ENCODE assay signal across 26 cellular contexts in genomic region chr1:87100271-87100670, GRCh38.
"Had no signal": no experiment of that assay in that cellular context is flagged by ENCODE, and none has a peak within 500 bp of the region (broad histone marks: within the 10 kb centered on the region; RNA-seq: fewer than 3 reads in every experiment).

No MANE protein-coding gene starts in this region.

- H3K27ac ChIP-seq: adrenal gland, body of pancreas, breast epithelium, PC-9, WERI-Rb-1 had no signal

- H3K4me1 ChIP-seq: body of pancreas, breast epithelium had no signal

- H3K4me3 ChIP-seq: adrenal gland, body of pancreas, breast epithelium, K562, PC-9 had no signal

- H2AFZ ChIP-seq: PC-9 had no signal

- H3K4me3 Mint-ChIP-seq: activated CD4-positive, alpha-beta T cell treated with anti-CD3 and anti-CD28 coated beads, Interleukin-2, amount 10 ng/mL, durations not matched to agents 24 days and 14 days; activated CD8-positive, alpha-beta T cell treated with anti-CD3 and anti-CD28 coated beads for 36 hours; activated naive CD4-positive, alpha-beta T cell treated with anti-CD3 and anti-CD28 coated beads, Interleukin-2, amount 50 U/mL, for 24 hours; activated T-cell treated with anti-CD3 and anti-CD28 coated beads, Interleukin-2, amount 50 U/mL, for 24 hours had no signal

- H3K4me2 ChIP-seq: PC-9 had no signal

- H3K27ac Mint-ChIP-seq: activated CD4-positive, alpha-beta T cell treated with anti-CD3 and anti-CD28 coated beads, Interleukin-2, amount 10 ng/mL, durations not matched to agents 24 days and 14 days; activated CD8-positive, alpha-beta T cell treated with anti-CD3 and anti-CD28 coated beads for 36 hours; activated naive CD4-positive, alpha-beta T cell treated with anti-CD3 and anti-CD28 coated beads, Interleukin-2, amount 50 U/mL, for 24 hours; activated T-cell treated with anti-CD3 and anti-CD28 coated beads, Interleukin-2, amount 50 U/mL, for 24 hours; activated T-helper 2 cell treated with anti-CD3 and anti-CD28 coated beads, Interferon-gamma antibody, Interleukin-2, Interleukin-4, amounts not matched to agents 10 μg/mL and 5 μg/mL and 100 μg/mL, durations not matched to agents 14 hours and 24 hours and 36 hours had no signal

- H3K27me3 ChIP-seq: adrenal gland, body of pancreas, breast epithelium had no signal

- H3K9me3 Mint-ChIP-seq: activated CD4-positive, alpha-beta T cell treated with anti-CD3 and anti-CD28 coated beads, Interleukin-2, amount 10 ng/mL, durations not matched to agents 24 days and 14 days; activated naive CD4-positive, alpha-beta T cell treated with anti-CD3 and anti-CD28 coated beads, Interleukin-2, amount 50 U/mL, for 24 hours had no signal

- H3K27me3 Mint-ChIP-seq: activated CD4-positive, alpha-beta T cell treated with anti-CD3 and anti-CD28 coated beads, Interleukin-2, amount 10 ng/mL, durations not matched to agents 24 days and 14 days; activated CD8-positive, alpha-beta T cell treated with anti-CD3 and anti-CD28 coated beads for 36 hours; activated naive CD4-positive, alpha-beta T cell treated with anti-CD3 and anti-CD28 coated beads, Interleukin-2, amount 50 U/mL, for 24 hours; activated T-cell treated with anti-CD3 and anti-CD28 coated beads, Interleukin-2, amount 50 U/mL, for 24 hours had no signal

- H3K36me3 ChIP-seq: adrenal gland, breast epithelium had no signal

- DNase-seq: activated CD4-positive, alpha-beta T cell treated with anti-CD3 and anti-CD28 coated beads, Interleukin-2, amount 10 ng/mL, durations not matched to agents 24 days and 14 days; activated CD4-positive, alpha-beta T cell treated with anti-CD3 and anti-CD28 coated beads, Interleukin-2, amount 50 U/mL, for 4 hours; activated CD8-positive, alpha-beta T cell treated with anti-CD3 and anti-CD28 coated beads for 36 hours; activated gamma-delta T cell; activated naive CD4-positive, alpha-beta T cell treated with Interleukin-2 at 50 U/mL for 16 hours; activated T-cell treated with anti-CD3 and anti-CD28 coated beads, Interleukin-2, amount 50 U/mL, for 24 hours; adrenal gland; body of pancreas; NCI-H1105; NCI-H1417 treated with DMSO at 0.1 percent for 48 hours; NCI-H1694; NCI-H1930; NCI-H2081 treated with DMSO at 0.1 percent for 48 hours; NCI-H345; NCI-H524 treated with DMSO at 0.1 percent for 48 hours; PC-9; Right ventricle myocardium superior; SW 1271; T-helper 1 cell; T-helper 2 cell; T-helper 9 cell; WERI-Rb-1 had no signal

- ATAC-seq: activated CD8-positive, alpha-beta T cell treated with anti-CD3 and anti-CD28 coated beads for 36 hours; body of pancreas; K562 had no signal

- H3K9me3 ChIP-seq: adrenal gland, body of pancreas had no signal

- H3K4me1 Mint-ChIP-seq: activated CD4-positive, alpha-beta T cell treated with anti-CD3 and anti-CD28 coated beads, Interleukin-2, amount 10 ng/mL, durations not matched to agents 24 days and 14 days; activated naive CD4-positive, alpha-beta T cell treated with anti-CD3 and anti-CD28 coated beads, Interleukin-2, amount 50 U/mL, for 24 hours had no signal
